ENCODE assay signal across 35 cellular contexts in the genomic region with DNA sequence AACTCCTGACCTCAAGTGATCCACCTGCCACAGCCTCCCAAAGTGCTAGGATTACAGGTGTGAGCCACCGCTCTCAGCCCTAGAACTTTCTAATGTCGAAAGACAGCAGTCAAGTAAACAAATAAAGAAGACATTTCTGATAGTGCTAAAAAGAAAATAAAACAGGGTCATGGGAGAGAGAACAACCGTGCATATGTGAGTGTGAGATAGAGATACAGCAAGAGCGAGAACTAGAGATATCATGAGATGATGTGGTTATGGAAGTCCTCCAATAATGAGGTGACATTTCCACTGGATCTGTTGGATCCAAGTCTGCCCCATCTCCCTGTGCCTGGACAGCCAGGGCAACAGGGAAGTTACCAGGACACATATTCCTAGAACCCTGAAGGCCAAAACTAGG. TPM values are rescaled to one million over a fixed set of nuclear protein-coding genes. Genes with fewer than 3 reads are reported as not detected.
"Had no signal": no experiment of that assay in that cellular context is flagged by ENCODE, and none has a peak within 500 bp of the region (broad histone marks: within the 10 kb centered on the region; RNA-seq: fewer than 3 reads in every experiment).

No MANE protein-coding gene starts in this region.

- FAIRE-seq: astrocyte, colon had no signal

- H3K36me3 ChIP-seq: brain microvascular endothelial cell, esophagus muscularis mucosa, gastrocnemius medialis, heart left ventricle had no signal

- ATAC-seq: activated CD4-positive, alpha-beta T cell treated with anti-CD3 and anti-CD28 coated beads for 36 hours; activated CD8-positive, alpha-beta memory T cell treated with anti-CD3 and anti-CD28 coated beads, Interleukin-2, amount 10 ng/mL, durations not matched to agents 7 days and 5 days; activated CD8-positive, alpha-beta T cell treated with anti-CD3 and anti-CD28 coated beads, Interleukin-2, amount 10 ng/mL, durations not matched to agents 7 days and 5 days; effector memory CD8-positive, alpha-beta T cell; foreskin keratinocyte; gastrocnemius medialis; heart left ventricle had no signal

- H3K36me3 Mint-ChIP-seq: activated CD4-positive, alpha-beta memory T cell treated with anti-CD3 and anti-CD28 coated beads for 36 hours; activated CD8-positive, alpha-beta memory T cell treated with anti-CD3 and anti-CD28 coated beads, Interleukin-2, amount 10 ng/mL, durations not matched to agents 7 days and 5 days; activated naive CD4-positive, alpha-beta T cell treated with anti-CD3 and anti-CD28 coated beads, Interleukin-2, amount 10 ng/mL, durations not matched to agents 7 days and 5 days; activated naive CD8-positive, alpha-beta T cell had no signal

- H3K9me3 Mint-ChIP-seq: activated CD4-positive, alpha-beta memory T cell treated with anti-CD3 and anti-CD28 coated beads for 36 hours; activated CD4-positive, alpha-beta T cell treated with anti-CD3 and anti-CD28 coated beads, Interleukin-2, amount 10 ng/mL, durations not matched to agents 24 days and 14 days; activated naive CD4-positive, alpha-beta T cell treated with anti-CD3 and anti-CD28 coated beads, Interleukin-2, amount 10 ng/mL, durations not matched to agents 7 days and 5 days; activated T-helper 1 cell treated with anti-CD3 and anti-CD28 coated beads, Interleukin-12 subunit alpha, Interleukin-12 subunit beta, Interleukin-2, Interleukin-4 antibody, amounts not matched to agents 30 ng/mL and 10 ng/mL and 1 ng/mL, durations not matched to agents 14 hours and 24 hours and 36 hours; activated T-helper 2 cell treated with anti-CD3 and anti-CD28 coated beads, Interferon-gamma antibody, Interleukin-2, Interleukin-4, amounts not matched to agents 10 μg/mL and 5 μg/mL and 100 μg/mL, durations not matched to agents 14 hours and 24 hours and 36 hours; effector memory CD8-positive, alpha-beta T cell had no signal

- H3K27me3 ChIP-seq: brain microvascular endothelial cell, esophagus muscularis mucosa, foreskin keratinocyte, gastrocnemius medialis, heart left ventricle had no signal

- DNase-seq: activated CD4-positive, alpha-beta memory T cell treated with anti-CD3 and anti-CD28 coated beads for 36 hours; activated CD4-positive, alpha-beta T cell treated with anti-CD3 and anti-CD28 coated beads for 36 hours; activated CD4-positive, alpha-beta T cell treated with anti-CD3 and anti-CD28 coated beads, Interleukin-2, amount 10 ng/mL, durations not matched to agents 24 days and 14 days; activated CD4-positive, CD25-positive, alpha-beta regulatory T cell; activated CD4-positive, CD25-positive, alpha-beta regulatory T cell treated with anti-CD3 and anti-CD28 coated beads, Interleukin-2, amount 50 U/mL, for 72 hours; activated CD8-positive, alpha-beta memory T cell treated with anti-CD3 and anti-CD28 coated beads, Interleukin-2, amount 10 ng/mL, durations not matched to agents 7 days and 5 days; activated CD8-positive, alpha-beta memory T cell treated with anti-CD3 and anti-CD28 coated beads, Interleukin-2, amount 50 U/mL, for 4 hours; activated CD8-positive, alpha-beta T cell treated with anti-CD3 and anti-CD28 coated beads, Interleukin-2, amount 10 ng/mL, durations not matched to agents 7 days and 5 days; activated effector memory CD4-positive, alpha-beta T cell treated with anti-CD3 and anti-CD28 coated beads, Interleukin-2, amount 50 U/mL, for 16 hours; activated naive CD4-positive, alpha-beta T cell treated with anti-CD3 and anti-CD28 coated beads, Interleukin-2, amount 10 ng/mL, durations not matched to agents 7 days and 5 days; activated T-cell treated with anti-CD3 and anti-CD28 coated beads, Interleukin-2, amount 50 U/mL, for 1 hour; activated T-cell treated with anti-CD3 and anti-CD28 coated beads, Interleukin-2, amount 50 U/mL, for 48 hours; amniotic stem cell; anterior cingulate cortex; brain microvascular endothelial cell; caudate nucleus; cortex of kidney; dermis blood vessel endothelial cell; effector CD4-positive, alpha-beta T cell; effector memory CD8-positive, alpha-beta T cell; erythroblast; foreskin keratinocyte; gastrocnemius medialis; glutamatergic neuron; heart left ventricle; T-helper 2 cell had no signal

- H3K4me1 ChIP-seq: foreskin keratinocyte had no signal

- H3K4me3 ChIP-seq: esophagus muscularis mucosa, gastrocnemius medialis, heart left ventricle had no signal

- H3K9me3 ChIP-seq: esophagus muscularis mucosa, gastrocnemius medialis, heart left ventricle had no signal

- H3K4me3 Mint-ChIP-seq: activated CD4-positive, alpha-beta memory T cell treated with anti-CD3 and anti-CD28 coated beads for 36 hours; activated CD4-positive, alpha-beta T cell treated with anti-CD3 and anti-CD28 coated beads for 36 hours; activated CD4-positive, alpha-beta T cell treated with anti-CD3 and anti-CD28 coated beads, Interleukin-2, amount 10 ng/mL, durations not matched to agents 24 days and 14 days; activated CD8-positive, alpha-beta memory T cell treated with anti-CD3 and anti-CD28 coated beads, Interleukin-2, amount 10 ng/mL, durations not matched to agents 7 days and 5 days; activated CD8-positive, alpha-beta T cell treated with anti-CD3 and anti-CD28 coated beads, Interleukin-2, amount 10 ng/mL, durations not matched to agents 7 days and 5 days; activated naive CD4-positive, alpha-beta T cell treated with anti-CD3 and anti-CD28 coated beads, Interleukin-2, amount 10 ng/mL, durations not matched to agents 7 days and 5 days; activated naive CD8-positive, alpha-beta T cell; activated T-helper 1 cell treated with anti-CD3 and anti-CD28 coated beads, Interleukin-12 subunit alpha, Interleukin-12 subunit beta, Interleukin-2, Interleukin-4 antibody, amounts not matched to agents 30 ng/mL and 10 ng/mL and 1 ng/mL, durations not matched to agents 14 hours and 24 hours and 36 hours; effector memory CD8-positive, alpha-beta T cell had no signal

- H3K27ac ChIP-seq: brain microvascular endothelial cell, esophagus muscularis mucosa, foreskin keratinocyte, gastrocnemius medialis, heart left ventricle had no signal

- H3K27ac Mint-ChIP-seq: activated CD4-positive, alpha-beta memory T cell treated with anti-CD3 and anti-CD28 coated beads for 36 hours; activated CD4-positive, alpha-beta T cell treated with anti-CD3 and anti-CD28 coated beads for 36 hours; activated CD4-positive, alpha-beta T cell treated with anti-CD3 and anti-CD28 coated beads, Interleukin-2, amount 10 ng/mL, durations not matched to agents 24 days and 14 days; activated CD8-positive, alpha-beta memory T cell treated with anti-CD3 and anti-CD28 coated beads, Interleukin-2, amount 10 ng/mL, durations not matched to agents 7 days and 5 days; activated CD8-positive, alpha-beta T cell treated with anti-CD3 and anti-CD28 coated beads, Interleukin-2, amount 10 ng/mL, durations not matched to agents 7 days and 5 days; activated naive CD4-positive, alpha-beta T cell treated with anti-CD3 and anti-CD28 coated beads, Interleukin-2, amount 10 ng/mL, durations not matched to agents 7 days and 5 days; activated naive CD8-positive, alpha-beta T cell; activated T-helper 1 cell treated with anti-CD3 and anti-CD28 coated beads, Interleukin-12 subunit alpha, Interleukin-12 subunit beta, Interleukin-2, Interleukin-4 antibody, amounts not matched to agents 30 ng/mL and 10 ng/mL and 1 ng/mL, durations not matched to agents 14 hours and 24 hours and 36 hours; activated T-helper 2 cell treated with anti-CD3 and anti-CD28 coated beads, Interferon-gamma antibody, Interleukin-2, Interleukin-4, amounts not matched to agents 10 μg/mL and 5 μg/mL and 100 μg/mL, durations not matched to agents 14 hours and 24 hours and 36 hours; effector memory CD8-positive, alpha-beta T cell had no signal

RNA-seq across cellular contexts. Expression of a gene that starts 4.6 kb away (rescaled TPM):
- total RNA-seq: activated CD4-positive, alpha-beta memory T cell treated with anti-CD3 and anti-CD28 coated beads for 36 hours; activated CD4-positive, alpha-beta T cell treated with anti-CD3 and anti-CD28 coated beads for 36 hours; activated CD4-positive, alpha-beta T cell treated with anti-CD3 and anti-CD28 coated beads, Interleukin-2, amount 10 ng/mL, durations not matched to agents 24 days and 14 days; activated CD8-positive, alpha-beta memory T cell treated with anti-CD3 and anti-CD28 coated beads for 36 hours; activated CD8-positive, alpha-beta memory T cell treated with anti-CD3 and anti-CD28 coated beads, Interleukin-2, amount 10 ng/mL, durations not matched to agents 7 days and 5 days; activated CD8-positive, alpha-beta T cell treated with anti-CD3 and anti-CD28 coated beads, Interleukin-2, amount 10 ng/mL, durations not matched to agents 7 days and 5 days; activated T-helper 1 cell treated with anti-CD3 and anti-CD28 coated beads, Interleukin-12 subunit alpha, Interleukin-12 subunit beta, Interleukin-2, Interleukin-4 antibody, amounts not matched to agents 30 ng/mL and 10 ng/mL and 1 ng/mL, durations not matched to agents 14 hours and 24 hours and 36 hours; activated T-helper 2 cell treated with anti-CD3 and anti-CD28 coated beads, Interferon-gamma antibody, Interleukin-2, Interleukin-4, amounts not matched to agents 10 μg/mL and 5 μg/mL and 100 μg/mL, durations not matched to agents 14 hours and 24 hours and 36 hours; T-helper 1 cell treated with Interleukin-12 subunit alpha and Interleukin-12 subunit beta and Interleukin-4 antibody, amounts not matched to agents 30 ng/mL and 1 ng/mL, for 36 hours had no signal

RNA-seq across cellular contexts. Expression of a gene that starts 23.7 kb away (rescaled TPM):
- total RNA-seq: activated CD8-positive, alpha-beta T cell treated with anti-CD3 and anti-CD28 coated beads, Interleukin-2, amount 10 ng/mL, durations not matched to agents 7 days and 5 days had no signal

RNA-seq across cellular contexts. Expression of a gene that starts 56.9 kb away (rescaled TPM):
- total RNA-seq: activated CD4-positive, alpha-beta memory T cell treated with anti-CD3 and anti-CD28 coated beads for 36 hours; activated CD4-positive, alpha-beta T cell treated with anti-CD3 and anti-CD28 coated beads, Interleukin-2, amount 10 ng/mL, durations not matched to agents 24 days and 14 days; activated CD8-positive, alpha-beta memory T cell treated with anti-CD3 and anti-CD28 coated beads, Interleukin-2, amount 10 ng/mL, durations not matched to agents 7 days and 5 days; activated CD8-positive, alpha-beta T cell treated with anti-CD3 and anti-CD28 coated beads, Interleukin-2, amount 10 ng/mL, durations not matched to agents 7 days and 5 days; activated T-helper 1 cell treated with anti-CD3 and anti-CD28 coated beads, Interleukin-12 subunit alpha, Interleukin-12 subunit beta, Interleukin-2, Interleukin-4 antibody, amounts not matched to agents 30 ng/mL and 10 ng/mL and 1 ng/mL, durations not matched to agents 14 hours and 24 hours and 36 hours; activated T-helper 2 cell treated with anti-CD3 and anti-CD28 coated beads, Interferon-gamma antibody, Interleukin-2, Interleukin-4, amounts not matched to agents 10 μg/mL and 5 μg/mL and 100 μg/mL, durations not matched to agents 14 hours and 24 hours and 36 hours; chondrocyte; dermis blood vessel endothelial cell; T-helper 1 cell treated with Interleukin-12 subunit alpha and Interleukin-12 subunit beta and Interleukin-4 antibody, amounts not matched to agents 30 ng/mL and 1 ng/mL, for 36 hours had no signal
